24 cellular contexts compared by ENCODE assay signal in genomic region chr2:157333304-157334047, GRCh38. TPM values are rescaled to one million over a fixed set of nuclear protein-coding genes. Genes with fewer than 3 reads are reported as not detected.
DNase-seq lines count a peak whose midpoint lies in the region; ATAC-seq lines count a peak whose summit lies in the region.
"Had no signal": no experiment of that assay in that cellular context is flagged by ENCODE, and none has a peak within 500 bp of the region (broad histone marks: within the 10 kb centered on the region; RNA-seq: fewer than 3 reads in every experiment).

No MANE protein-coding gene starts in this region.

- H3K9me3 Mint-ChIP-seq in activated T-cell treated with anti-CD3 and anti-CD28 coated beads, Interleukin-2, amount 50 U/mL, for 24 hours = no peaks in the 10 kb centered on the region
- H3K9me3 Mint-ChIP-seq: CD14-positive monocyte, GM23338 had no signal

- H3K36me3 Mint-ChIP-seq in activated T-cell treated with anti-CD3 and anti-CD28 coated beads, Interleukin-2, amount 50 U/mL, for 24 hours (ENCODE audit: low read depth) = no peaks in the 10 kb centered on the region
- H3K36me3 Mint-ChIP-seq: CD14-positive monocyte had no signal

- peak overlapping the region; percentile 11 for H3K27ac ChIP-seq in cingulate gyrus (ENCODE audit: low read depth, low read length)
- H3K27ac ChIP-seq: gastrocnemius medialis, testis had no signal

- H3K27me3 Mint-ChIP-seq in activated T-cell treated with anti-CD3 and anti-CD28 coated beads, Interleukin-2, amount 50 U/mL, for 24 hours = no peaks in the 10 kb centered on the region

- DNase-seq in activated T-cell treated with anti-CD3 and anti-CD28 coated beads, Interleukin-2, amount 50 U/mL, for 24 hours = no peak
- no peak for DNase-seq in activated T-cell treated with anti-CD3 and anti-CD28 coated beads, Interleukin-2, amount 50 U/mL, for 48 hours
- DNase-seq in stimulated activated naive CD8-positive, alpha-beta T cell treated with anti-CD3 and anti-CD28 coated beads, Interleukin-15, Interleukin-2, amounts not matched to agents 100 U/mL and 50 U/mL, for 24 hours = no peak
- no peak for DNase-seq in NCI-H1105 treated with DMSO at 0.1 percent for 48 hours (lab: John Stamatoyannopoulos, UW)
- DNase-seq: activated CD4-positive, alpha-beta T cell treated with anti-CD3 and anti-CD28 coated beads for 48 hours; DMS53; gastrocnemius medialis; GF-D8; kidney; NCI-H1417; NCI-H774; retina; spleen; stimulated activated CD8-positive, alpha-beta memory T cell treated with anti-CD3 and anti-CD28 coated beads, Interleukin-4, amount 100 ng/mL, for 48 hours; testis had no signal

- H3K4me1 Mint-ChIP-seq in activated T-cell treated with anti-CD3 and anti-CD28 coated beads, Interleukin-2, amount 50 U/mL, for 24 hours (ENCODE audit: low read depth) = peaks cover 91% of the 10 kb centered on the region
- H3K4me1 Mint-ChIP-seq: GM23338 had no signal

- peak overlapping the region; percentile 84 for H3K27ac Mint-ChIP-seq in activated T-cell treated with anti-CD3 and anti-CD28 coated beads, Interleukin-2, amount 50 U/mL, for 24 hours
- H3K27ac Mint-ChIP-seq: GM23338 had no signal

- ATAC-seq in HG02610 (IDR thresholded peaks at IDR 0.05; ENCODE audit: unreplicated experiment) = peak; percentile 43
- ATAC-seq in stimulated activated naive CD8-positive, alpha-beta T cell treated with anti-CD3 and anti-CD28 coated beads, Interleukin-15, Interleukin-2, amounts not matched to agents 100 U/mL and 50 U/mL, for 24 hours = peak; percentile 74
- ATAC-seq in HG03521 (IDR thresholded peaks at IDR 0.05; ENCODE audit: unreplicated experiment) = no peak
- no peak for ATAC-seq in esophagus mucosa
- ATAC-seq: gastrocnemius medialis, GM23338, Right ventricle myocardium inferior had no signal

- H3K4me3 Mint-ChIP-seq in activated T-cell treated with anti-CD3 and anti-CD28 coated beads, Interleukin-2, amount 50 U/mL, for 24 hours = no peak overlapping the region
- H3K4me3 Mint-ChIP-seq: CD14-positive monocyte, GM23338 had no signal

RNA-seq across cellular contexts. Expression of gene ERMN, which starts 7.9 kb away (rescaled TPM):
- total RNA-seq in esophagus mucosa = not detected
- total RNA-seq: dermis microvascular lymphatic vessel endothelial cell, epithelial cell of proximal tubule, gastrocnemius medialis, Right ventricle myocardium inferior had no signal

Comparison
In these comparisons a context has a peak if more than half of its experiments do, and no peak if none do; other contexts are left out.
1. ATAC-seq: peak in HG02610 (single experiment) and stimulated activated naive CD8-positive, alpha-beta T cell treated with anti-CD3 and anti-CD28 coated beads, Interleukin-15, Interleukin-2, amounts not matched to agents 100 U/mL and 50 U/mL, for 24 hours (single experiment); none in HG03521 (single experiment) and esophagus mucosa (single experiment).